Comparison of ENCODE assay signal across 8 cellular contexts in genomic region chr17:37824534-37825485, GRCh38.
DNase-seq lines count a peak whose midpoint lies in the region; ATAC-seq and TF ChIP-seq lines count a peak whose summit lies in the region.

No MANE protein-coding gene starts in this region.

- H2BK12ac ChIP-seq in mesenchymal stem cell (ENCODE audit: low read length in 2 of 2) (peak overlapping the region; percentile 78 to 88), trophoblast cell (ENCODE audit: low read length) (no peak overlapping the region)

- ATAC-seq in GM21360 (IDR thresholded peaks at IDR 0.05; ENCODE audit: unreplicated experiment), result no peak

- H2AFZ ChIP-seq in mesenchymal stem cell (ENCODE audit: low read depth, low read length), result no peak overlapping the region
- H2AFZ ChIP-seq in trophoblast cell (ENCODE audit: insufficient read depth, low read length, poor library complexity), result no peak overlapping the region

- no peak overlapping the region for H3K14ac ChIP-seq in mesenchymal stem cell (ENCODE audit: low read length in 2 of 2)
- H3K14ac ChIP-seq in trophoblast cell (ENCODE audit: low read length), result no peak overlapping the region

- H3K4me3 ChIP-seq in mesenchymal stem cell (ENCODE audit: insufficient read depth in 1 of 2, low read depth in 1 of 2, low read length in 2 of 2) (no peak overlapping the region), thyroid gland (replicated peaks in 1 of 3) (no peak overlapping the region), trophoblast cell (ENCODE audit: low read depth, low read length) (no peak overlapping the region)

- no peak for TF ChIP-seq CTCF in thyroid gland (IDR thresholded peaks at IDR 0.05)

- H3K4me1 ChIP-seq in mesenchymal stem cell (ENCODE audit: control insufficient read depth, insufficient read depth, low read depth, low read length), result peaks cover 26% of the 10 kb centered on the region
- H3K4me1 ChIP-seq in thyroid gland, result peaks cover 25 to 30% of the 10 kb centered on the region in 2 donors
- H3K4me1 ChIP-seq in trophoblast cell (ENCODE audit: control insufficient read depth in 1 of 2, insufficient read depth in 2 of 2, low read length in 2 of 2), result peaks cover 3% of the 10 kb centered on the region in 2 experiments

- TF ChIP-seq POLR2A in thyroid gland (IDR thresholded peaks at IDR 0.05), result no peak

- peak overlapping the region; percentile 98 for H2BK5ac ChIP-seq in mesenchymal stem cell (ENCODE audit: low read depth, low read length, poor library complexity, severe bottlenecking)
- no peak overlapping the region for H2BK5ac ChIP-seq in trophoblast cell (ENCODE audit: low read depth, low read length, poor library complexity)

- no peaks in the 10 kb centered on the region for H3K79me2 ChIP-seq in trophoblast cell (ENCODE audit: control insufficient read depth, insufficient read depth, low read length, poor library complexity)

- 46% methylated on average over 12 of the region's 13 CpGs for WGBS in mesenchymal stem cell
- WGBS in thyroid gland, 2 donors, result 71 to 76% methylated on average over 12 to 13 of the region's 13 CpGs
- WGBS in trophoblast cell (ENCODE audit: extremely low coverage, insufficient coverage, insufficient read length), result no CpG with 5 or more reads among the region's 13 CpGs

- H2BK15ac ChIP-seq in mesenchymal stem cell (ENCODE audit: low read depth, poor library complexity, severe bottlenecking), result peak overlapping the region; percentile 50

- H3K27ac ChIP-seq in mesenchymal stem cell (ENCODE audit: low read length, poor library complexity, severe bottlenecking) (peak overlapping the region; percentile 99), thyroid gland (no peak overlapping the region), trophoblast cell (ENCODE audit: low read depth, low read length) (no peak overlapping the region)

- H3K36me3 ChIP-seq in mesenchymal stem cell (ENCODE audit: control insufficient read depth in 1 of 2, insufficient read depth in 2 of 2, low read depth in 1 of 2, low read length in 2 of 2) (no peaks in the 10 kb centered on the region), thyroid gland (no peaks in the 10 kb centered on the region), trophoblast cell (ENCODE audit: control insufficient read depth in 1 of 2, insufficient read depth in 2 of 2, low read length in 2 of 2) (no peaks in the 10 kb centered on the region)

- H2AK5ac ChIP-seq in mesenchymal stem cell (ENCODE audit: low read length, severe bottlenecking), result peak overlapping the region; percentile 100
- no peak overlapping the region for H2AK5ac ChIP-seq in trophoblast cell (ENCODE audit: low read length)

- H4K12ac ChIP-seq in trophoblast cell (ENCODE audit: low read depth, low read length), result no peak overlapping the region

- intact Hi-C loops in thyroid gland (cut with DNase I), result no loop called here

- no peaks in the 10 kb centered on the region for H3K9me3 ChIP-seq in mesenchymal stem cell (ENCODE audit: control insufficient read depth, low read length)
- H3K9me3 ChIP-seq in thyroid gland, result no peaks in the 10 kb centered on the region
- no peaks in the 10 kb centered on the region for H3K9me3 ChIP-seq in trophoblast cell (ENCODE audit: insufficient read depth, low read depth, low read length)

- H3K79me1 ChIP-seq in mesenchymal stem cell (replicated peaks; ENCODE audit: low read length, poor library complexity, severe bottlenecking) (no peaks in the 10 kb centered on the region), trophoblast cell (ENCODE audit: low read length) (peaks cover 2% of the 10 kb centered on the region)

- H4K8ac ChIP-seq in mesenchymal stem cell (ENCODE audit: low read length), result peak overlapping the region; percentile 91
- no peak overlapping the region for H4K8ac ChIP-seq in trophoblast cell (ENCODE audit: low read depth, low read length)

- DNase-seq in EL (peak; percentile 96), HPDE6-E6E7 (ENCODE audit: extremely low spot score) (peak; percentile 82), astrocyte of the hippocampus (ENCODE audit: low read depth, low spot score) (peak; percentile 92), mesenchymal stem cell (peak; percentile 86), thyroid gland (no peak), trophoblast cell (no peak)
- no peak for DNase-seq in activated CD4-positive, alpha-beta T cell treated with anti-CD3 and anti-CD28 coated beads, Interleukin-2, amount 50 U/mL, for 4 hours

- H3K9ac ChIP-seq in mesenchymal stem cell (ENCODE audit: low read length) (no peak overlapping the region), trophoblast cell (ENCODE audit: low read length) (no peak overlapping the region)

- H4K91ac ChIP-seq in mesenchymal stem cell (ENCODE audit: low read length) (peak overlapping the region; percentile 89), trophoblast cell (ENCODE audit: low read depth, low read length) (no peak overlapping the region)

- peak overlapping the region; percentile 1 for H3K4me2 ChIP-seq in mesenchymal stem cell (ENCODE audit: low read length, poor library complexity, severe bottlenecking)
- H3K4me2 ChIP-seq in trophoblast cell (ENCODE audit: low read length), result no peak overlapping the region

- H3K27me3 ChIP-seq in mesenchymal stem cell (ENCODE audit: control insufficient read depth in 1 of 2, insufficient read depth in 1 of 2, low read length in 2 of 2) (peaks cover 0 to 35% of the 10 kb centered on the region in 2 experiments), thyroid gland (no peaks in the 10 kb centered on the region), trophoblast cell (ENCODE audit: insufficient read depth, low read length) (no peaks in the 10 kb centered on the region)

- peak overlapping the region; percentile 75 for H2BK120ac ChIP-seq in mesenchymal stem cell (ENCODE audit: low read depth, low read length)
- H2BK120ac ChIP-seq in trophoblast cell (ENCODE audit: insufficient read depth, low read length, poor library complexity), result no peak overlapping the region

- no peak overlapping the region for H3K23ac ChIP-seq in mesenchymal stem cell (ENCODE audit: low read length in 2 of 2)
- no peak overlapping the region for H3K23ac ChIP-seq in trophoblast cell (ENCODE audit: low read length)

- peak overlapping the region; percentile 76 to 77 for H3K4ac ChIP-seq in mesenchymal stem cell (ENCODE audit: low read depth in 1 of 2, low read length in 2 of 2)
- no peak overlapping the region for H3K4ac ChIP-seq in trophoblast cell (ENCODE audit: low read depth, low read length)

- H3K18ac ChIP-seq in mesenchymal stem cell (ENCODE audit: low read depth in 1 of 2, low read length in 2 of 2) (peak overlapping the region; percentile 94 to 95), trophoblast cell (ENCODE audit: low read length) (no peak overlapping the region)

Comparison
In these comparisons a context has a peak if more than half of its experiments do, and no peak if none do; other contexts are left out.
1. DNase-seq: peak in EL (single experiment), HPDE6-E6E7 (single experiment), astrocyte of the hippocampus (single experiment) and mesenchymal stem cell (single experiment); none in thyroid gland (0 of 2), trophoblast cell (0 of 2) and activated CD4-positive, alpha-beta T cell treated with anti-CD3 and anti-CD28 coated beads, Interleukin-2, amount 50 U/mL, for 4 hours (0 of 2).